20 cellular contexts compared by ENCODE assay signal in the genomic region with DNA sequence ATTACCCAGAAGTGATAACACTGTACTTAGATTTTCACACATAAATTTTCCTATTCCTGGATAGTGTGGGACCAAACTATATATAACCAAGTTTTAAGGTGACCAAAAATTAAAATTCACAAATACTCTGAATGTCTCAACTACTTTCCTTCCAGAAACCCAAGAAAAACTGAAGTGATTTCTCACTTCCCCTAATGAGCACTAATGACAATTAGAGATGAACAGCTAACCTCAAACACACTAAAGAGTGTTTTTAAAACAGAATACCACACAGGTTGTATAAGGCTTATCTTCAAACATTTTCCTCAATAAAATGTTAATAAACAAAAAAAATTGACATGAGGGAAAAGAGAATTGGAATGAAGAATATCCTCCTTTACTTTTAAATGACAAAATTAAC.
"Had no signal": no experiment of that assay in that cellular context is flagged by ENCODE, and none has a peak within 500 bp of the region (broad histone marks: within the 10 kb centered on the region; RNA-seq: fewer than 3 reads in every experiment).

No MANE protein-coding gene starts in this region.

- H3K27me3 Mint-ChIP-seq: dendritic cell treated with granulocyte-macrophage colony-stimulating factor and Interleukin-4, amounts not matched to agents 40 ng/mL and 50 ng/mL, for 4 days; natural killer cell treated with Interleukin-12 subunit alpha and Interleukin-12 subunit beta and Interleukin-15 and Interleukin-18, amount 100 ng/mL, for 72 hours; type B pancreatic cell had no signal

- ATAC-seq: foreskin keratinocyte; gastroesophageal sphincter; heart left ventricle; left colon; left ventricle myocardium superior; lower lobe of right lung; natural killer cell treated with Interleukin-12 subunit alpha and Interleukin-12 subunit beta and Interleukin-15 and Interleukin-18, amount 100 ng/mL, for 72 hours; sciatic nerve had no signal

- H3K4me1 Mint-ChIP-seq: neural crest cell had no signal

- H3K36me3 Mint-ChIP-seq: type B pancreatic cell had no signal

- H3K4me3 Mint-ChIP-seq: dendritic cell treated with granulocyte-macrophage colony-stimulating factor and Interleukin-4, amounts not matched to agents 40 ng/mL and 50 ng/mL, for 4 days; natural killer cell treated with Interleukin-12 subunit alpha and Interleukin-12 subunit beta and Interleukin-15 and Interleukin-18, amount 100 ng/mL, for 72 hours; neural crest cell; type B pancreatic cell had no signal

- DNase-seq: colonic mucosa; effector memory CD4-positive, alpha-beta T cell; foreskin keratinocyte; heart left ventricle; left colon; left ventricle myocardium superior; lower lobe of right lung; stimulated activated CD4-positive, alpha-beta T cell treated with anti-CD3 and anti-CD28 coated beads, Interleukin-12 subunit alpha, Interleukin-12 subunit beta, amount 100 ng/mL, for 4 hours; stimulated activated CD4-positive, alpha-beta T cell treated with anti-CD3 and anti-CD28 coated beads, Interleukin-1b, Interleukin-23, amount 100 ng/mL, for 48 hours; stimulated activated CD4-positive, alpha-beta T cell treated with anti-CD3 and anti-CD28 coated beads, Interleukin-4, amount 100 ng/mL, for 1 hour; stimulated activated CD8-positive, alpha-beta memory T cell treated with anti-CD3 and anti-CD28 coated beads, Interleukin-4, amount 100 ng/mL, for 48 hours; stimulated activated naive CD4-positive, alpha-beta T cell; stomach; tibial artery had no signal

- H3K27ac Mint-ChIP-seq: dendritic cell treated with granulocyte-macrophage colony-stimulating factor and Interleukin-4, amounts not matched to agents 40 ng/mL and 50 ng/mL, for 4 days; natural killer cell treated with Interleukin-12 subunit alpha and Interleukin-12 subunit beta and Interleukin-15 and Interleukin-18, amount 100 ng/mL, for 72 hours; type B pancreatic cell had no signal

- H3K9me3 Mint-ChIP-seq: neural crest cell had no signal
